In genomic region chr10:56296626-56297025, GRCh38 we compare ENCODE assay signal across 19 cellular contexts.
"Had no signal": no experiment of that assay in that cellular context is flagged by ENCODE, and none has a peak within 500 bp of the region (broad histone marks: within the 10 kb centered on the region; RNA-seq: fewer than 3 reads in every experiment).

No MANE protein-coding gene starts in this region.

- H3K27me3 Mint-ChIP-seq: stimulated activated memory B cell treated with anti-CD40 and anti-IgM and Interleukin-4, amounts not matched to agents 10 μg/mL and 1 μg/mL and 100 μg/mL, for 72 hours; stimulated activated naive CD8-positive, alpha-beta T cell treated with anti-CD3 and anti-CD28 coated beads, Interleukin-15, amount 100 ng/mL, for 72 hours had no signal

- H3K4me1 ChIP-seq: foreskin keratinocyte, spleen, testis, tibial nerve, upper lobe of right lung had no signal

- H3K36me3 ChIP-seq: spleen, tibial nerve, upper lobe of right lung had no signal

- H3K9me3 ChIP-seq: testis, tibial nerve, upper lobe of right lung had no signal

- H3K4me3 Mint-ChIP-seq: endodermal cell; mesothelial cell of epicardium; natural killer cell; neural crest cell; stimulated activated memory B cell treated with anti-CD40 and anti-IgM and Interleukin-4, amounts not matched to agents 10 μg/mL and 1 μg/mL and 100 μg/mL, for 72 hours; stimulated activated naive CD8-positive, alpha-beta T cell treated with anti-CD3 and anti-CD28 coated beads, Interleukin-15, amount 100 ng/mL, for 72 hours had no signal

- DNase-seq: effector CD4-positive, alpha-beta T cell; endodermal cell; erythroblast; foreskin keratinocyte; natural killer cell; posterior cingulate gyrus; spleen; stimulated activated CD4-positive, alpha-beta T cell treated with anti-CD3 and anti-CD28 coated beads, Interleukin-15, amount 100 ng/mL, for 24 hours; stimulated activated CD4-positive, alpha-beta T cell treated with anti-CD3 and anti-CD28 coated beads, Interleukin-1b, Interleukin-23, amount 100 ng/mL, for 48 hours; stimulated activated CD4-positive, alpha-beta T cell treated with anti-CD3 and anti-CD28 coated beads, Interleukin-4, amount 100 ng/mL, for 24 hours; stimulated activated naive CD8-positive, alpha-beta T cell treated with anti-CD3 and anti-CD28 coated beads, Interleukin-15, amount 100 ng/mL, for 72 hours; testis; upper lobe of right lung had no signal

- H3K27me3 ChIP-seq: foreskin keratinocyte, spleen, testis, tibial nerve, upper lobe of right lung had no signal

- H3K9me3 Mint-ChIP-seq: endodermal cell had no signal

- H3K36me3 Mint-ChIP-seq: mesothelial cell of epicardium; natural killer cell; stimulated activated memory B cell treated with anti-CD40 and anti-IgM and Interleukin-4, amounts not matched to agents 10 μg/mL and 1 μg/mL and 100 μg/mL, for 72 hours had no signal

- H3K27ac Mint-ChIP-seq: endodermal cell; mesothelial cell of epicardium; natural killer cell; stimulated activated memory B cell treated with anti-CD40 and anti-IgM and Interleukin-4, amounts not matched to agents 10 μg/mL and 1 μg/mL and 100 μg/mL, for 72 hours; stimulated activated naive CD8-positive, alpha-beta T cell treated with anti-CD3 and anti-CD28 coated beads, Interleukin-15, amount 100 ng/mL, for 72 hours had no signal

- H3K4me1 Mint-ChIP-seq: endodermal cell; natural killer cell; stimulated activated memory B cell treated with anti-CD40 and anti-IgM and Interleukin-4, amounts not matched to agents 10 μg/mL and 1 μg/mL and 100 μg/mL, for 72 hours; stimulated activated naive CD8-positive, alpha-beta T cell treated with anti-CD3 and anti-CD28 coated beads, Interleukin-15, amount 100 ng/mL, for 72 hours had no signal

- H3K27ac ChIP-seq: coronary artery, foreskin keratinocyte, spleen, testis, tibial nerve, upper lobe of right lung had no signal

- H3K4me3 ChIP-seq: coronary artery, spleen, testis, tibial nerve, upper lobe of right lung had no signal

- ATAC-seq: foreskin keratinocyte; natural killer cell; sciatic nerve; stimulated activated memory B cell treated with anti-CD40 and anti-IgM and Interleukin-4, amounts not matched to agents 10 μg/mL and 1 μg/mL and 100 μg/mL, for 72 hours; stimulated activated naive CD8-positive, alpha-beta T cell treated with anti-CD3 and anti-CD28 coated beads, Interleukin-15, amount 100 ng/mL, for 72 hours; upper lobe of right lung had no signal
